ENCODE assay signal across 9 cellular contexts in genomic region chr13:36997716-36998427, GRCh38. TPM values are rescaled to one million over a fixed set of nuclear protein-coding genes. Genes with fewer than 3 reads are reported as not detected.
A peak's percentile ranks its signal among the peaks of the same experiment; 100 is the strongest.
DNase-seq lines count a peak whose midpoint lies in the region; ATAC-seq and TF ChIP-seq lines count a peak whose summit lies in the region.
"Had no signal": no experiment of that assay in that cellular context is flagged by ENCODE, and none has a peak within 500 bp of the region (broad histone marks: within the 10 kb centered on the region; RNA-seq: fewer than 3 reads in every experiment).

No MANE protein-coding gene starts in this region.

- POLR2A ChIA-PET in AG04450 (lab: Yijun Ruan, JAX): no interaction called here

- CTCF ChIA-PET in AG04450 (lab: Charles Lee): interaction anchor here (0.9 to 3.3 kb wide), 4 partner anchors 8 to 578 kb away, joined by 3 to 16 read pairs (median 8); no protein-coding TSS in a partner anchor

- no peak for ATAC-seq in HG02588 (IDR thresholded peaks at IDR 0.05; ENCODE audit: unreplicated experiment)

- H3K36me3 ChIP-seq in mucosa of rectum (ENCODE audit: control insufficient read depth in 2 of 2, insufficient read depth in 2 of 2, low read length in 2 of 2): peaks cover 7 to 19% of the 10 kb centered on the region in 2 donors

- H3K9me3 ChIP-seq in AG04450 (ENCODE audit: control insufficient read depth, insufficient read depth, low read length) (no peaks in the 10 kb centered on the region; the same call in 1 of the 2 replicates), mucosa of rectum (ENCODE audit: control insufficient read depth in 2 of 2, low read length in 2 of 2) (no peaks in the 10 kb centered on the region)

- H3K4me3 ChIP-seq in AG04450 (ENCODE audit: low read depth, low read length) (peak overlapping the region; percentile 96), HL-60 (replicated peaks; ENCODE audit: insufficient read depth, low read length) (peak overlapping the region; percentile 98), cardiac fibroblast (replicated peaks in 1 of 2; ENCODE audit: low read depth in 2 of 2, low read length in 2 of 2) (peak overlapping the region; percentile 89 to 97), mucosa of rectum (ENCODE audit: low read length in 2 of 2) (peak overlapping the region; percentile 96 to 98), lower leg skin (ENCODE audit: low read depth, poor library complexity, severe bottlenecking) (no peak overlapping the region)

- intact Hi-C loops in lower leg skin (cut with DNase I; ENCODE audit: low total_unique reads): no loop called here

- TF ChIP-seq CTCF in AG04450 (IDR thresholded peaks at IDR 0.05; ENCODE audit: low read depth, low read length) (no peak), HL-60 (IDR thresholded peaks at IDR 0.05; ENCODE audit: insufficient read depth, low read length) (no peak), cardiac fibroblast (IDR thresholded peaks at IDR 0.05; ENCODE audit: low read depth, low read length) (no peak), lower leg skin (IDR thresholded peaks at IDR 0.05) (no peak)

- no peak for TF ChIP-seq POLR2A in lower leg skin (IDR thresholded peaks at IDR 0.05)

- peaks cover 7 to 8% of the 10 kb centered on the region in 2 donors for H3K4me1 ChIP-seq in mucosa of rectum (ENCODE audit: control insufficient read depth in 2 of 2, insufficient read depth in 2 of 2, low read length in 2 of 2)

- H3K27ac ChIP-seq in AG04450 (ENCODE audit: low read depth, low read length): no peak overlapping the region
- peak overlapping the region; percentile 96 for H3K27ac ChIP-seq in HL-60 (replicated peaks)
- H3K27ac ChIP-seq in mucosa of rectum (ENCODE audit: low read depth in 2 of 2, low read length in 2 of 2): no peak overlapping the region

- DNase-seq in AG04450 (ENCODE audit: low read depth, low spot score): no peak
- DNase-seq in HL-60 (ENCODE audit: low read depth in 1 of 2, low spot score in 1 of 2): no peak
- peak in 1 of 2 donors; percentile 58 for DNase-seq in cardiac fibroblast (ENCODE audit: low read depth in 2 of 2)
- no peak for DNase-seq in NCI-H748 (lab: John Stamatoyannopoulos, UW; ENCODE audit: unreplicated experiment)
- DNase-seq in lower leg skin (ENCODE audit: low spot score in 2 of 2): no peak
- DNase-seq in RPMI8226: no peak
- DNase-seq: foreskin melanocyte had no signal

- H3K27me3 ChIP-seq in AG04450 (ENCODE audit: control insufficient read depth, insufficient read depth, low read length) (no peaks in the 10 kb centered on the region), HL-60 (ENCODE audit: insufficient read depth, poor library complexity, severe bottlenecking) (no peaks in the 10 kb centered on the region), mucosa of rectum (ENCODE audit: control insufficient read depth in 2 of 2, insufficient read depth in 2 of 2, low read length in 2 of 2) (no peaks in the 10 kb centered on the region)

- H3K9ac ChIP-seq in mucosa of rectum (ENCODE audit: low read depth in 1 of 2, low read length in 2 of 2): peak overlapping the region; percentile 93

- WGBS in lower leg skin, 2 donors: 61 to 65% methylated on average over 6 of the region's 6 CpGs

RNA-seq across cellular contexts. Expression of gene ALG5, which starts 1.3 kb away (rescaled TPM):
- polyA plus RNA-seq in AG04450 (2011; rRNA removed): 36.4 and 51.6 TPM in 2 replicates
- 8.2 and 13.6 TPM in 2 replicates for polyA minus RNA-seq in AG04450 (2011; rRNA and poly(A)+ RNA removed)
- total RNA-seq in lower leg skin: 10 to 100 TPM; 11.8 to 28.1 (median 20.4) TPM

RNA-seq across cellular contexts. Expression of gene EXOSC8, which starts 2.7 kb away (rescaled TPM):
- 24.9 and 34.5 TPM in 2 replicates for polyA plus RNA-seq in AG04450 (2011; rRNA removed)
- 6.1 and 12.1 TPM in 2 replicates for polyA minus RNA-seq in AG04450 (2011; rRNA and poly(A)+ RNA removed)
- 10 to 100 TPM; 17.3 to 24.2 (median 20.4) TPM for total RNA-seq in lower leg skin
